In genomic region chr15:73617910-73618309, GRCh38 we compare ENCODE assay signal across 25 cellular contexts.
"Had no signal": no experiment of that assay in that cellular context is flagged by ENCODE, and none has a peak within 500 bp of the region (broad histone marks: within the 10 kb centered on the region; RNA-seq: fewer than 3 reads in every experiment).

No MANE protein-coding gene starts in this region.

- H3K27me3 ChIP-seq: breast epithelium, neutrophil, pancreas, right lobe of liver, tibial artery had no signal

- DNase-seq: activated B cell treated with CpG ODN at 0.5 μM for 24 hours; activated CD4-positive, alpha-beta T cell treated with anti-CD3 and anti-CD28 coated beads for 36 hours; activated CD4-positive, alpha-beta T cell treated with anti-CD3 and anti-CD28 coated beads, Interleukin-2, amount 50 U/mL, for 4 hours; activated effector memory CD4-positive, alpha-beta T cell treated with Interleukin-2 at 50 U/mL for 16 hours; activated naive CD4-positive, alpha-beta T cell treated with anti-CD3 and anti-CD28 coated beads for 36 hours; activated naive CD8-positive, alpha-beta T cell treated with anti-CD3 and anti-CD28 coated beads, Interleukin-2, amount 10 ng/mL, durations not matched to agents 7 days and 5 days; activated T-cell treated with anti-CD3 and anti-CD28 coated beads, Interleukin-2, amount 50 U/mL, for 72 hours; amniotic stem cell; cerebellar nuclear complex; erythroblast; foreskin fibroblast; left ventricle myocardium inferior; naive thymus-derived CD8-positive, alpha-beta T cell; pancreas; right lobe of liver; stimulated activated CD4-positive, alpha-beta T cell treated with anti-CD3 and anti-CD28 coated beads, Interleukin-1b, Interleukin-23, amount 100 ng/mL, for 48 hours; stimulated activated naive CD8-positive, alpha-beta T cell treated with anti-CD3 and anti-CD28 coated beads, Interleukin-15, amount 100 ng/mL, for 72 hours; T1000; tibial artery had no signal

- H3K27ac Mint-ChIP-seq: activated B cell treated with CpG ODN at 0.5 μM for 24 hours; activated CD4-positive, alpha-beta T cell treated with anti-CD3 and anti-CD28 coated beads for 36 hours; activated naive CD4-positive, alpha-beta T cell treated with anti-CD3 and anti-CD28 coated beads for 36 hours; activated naive CD8-positive, alpha-beta T cell treated with anti-CD3 and anti-CD28 coated beads, Interleukin-2, amount 10 ng/mL, durations not matched to agents 7 days and 5 days; activated T-cell treated with anti-CD3 and anti-CD28 coated beads, Interleukin-2, amount 50 U/mL, for 72 hours; mesothelial cell of epicardium; stimulated activated naive CD8-positive, alpha-beta T cell treated with anti-CD3 and anti-CD28 coated beads, Interleukin-15, amount 100 ng/mL, for 72 hours; T-helper 1 cell treated with Interleukin-12 subunit alpha and Interleukin-12 subunit beta and Interleukin-4 antibody, amounts not matched to agents 30 μg/mL and 1 μg/mL, for 36 hours had no signal

- H3K36me3 ChIP-seq: breast epithelium, left ventricle myocardium inferior, pancreas, right lobe of liver, tibial artery had no signal

- ATAC-seq: activated CD4-positive, alpha-beta T cell treated with anti-CD3 and anti-CD28 coated beads for 36 hours; activated T-cell treated with anti-CD3 and anti-CD28 coated beads, Interleukin-2, amount 50 U/mL, for 72 hours; naive thymus-derived CD8-positive, alpha-beta T cell; pancreas; right lobe of liver; stimulated activated naive CD8-positive, alpha-beta T cell treated with anti-CD3 and anti-CD28 coated beads, Interleukin-15, amount 100 ng/mL, for 72 hours had no signal

- H3K27me3 Mint-ChIP-seq: activated B cell treated with CpG ODN at 0.5 μM for 24 hours; activated CD4-positive, alpha-beta T cell treated with anti-CD3 and anti-CD28 coated beads for 36 hours; activated naive CD8-positive, alpha-beta T cell treated with anti-CD3 and anti-CD28 coated beads, Interleukin-2, amount 10 ng/mL, durations not matched to agents 7 days and 5 days; naive thymus-derived CD8-positive, alpha-beta T cell; stimulated activated naive CD8-positive, alpha-beta T cell treated with anti-CD3 and anti-CD28 coated beads, Interleukin-15, amount 100 ng/mL, for 72 hours had no signal

- H3K27ac ChIP-seq: breast epithelium, coronary artery, left ventricle myocardium inferior, neutrophil, pancreas, right lobe of liver, skin epidermis, tibial artery had no signal

- H3K4me3 ChIP-seq: breast epithelium, coronary artery, left ventricle myocardium inferior, pancreas, right lobe of liver, skin epidermis, tibial artery had no signal

- H3K36me3 Mint-ChIP-seq: mesothelial cell of epicardium had no signal

- H3K4me3 Mint-ChIP-seq: activated B cell treated with CpG ODN at 0.5 μM for 24 hours; activated CD4-positive, alpha-beta T cell treated with anti-CD3 and anti-CD28 coated beads for 36 hours; activated naive CD4-positive, alpha-beta T cell treated with anti-CD3 and anti-CD28 coated beads for 36 hours; activated naive CD8-positive, alpha-beta T cell treated with anti-CD3 and anti-CD28 coated beads, Interleukin-2, amount 10 ng/mL, durations not matched to agents 7 days and 5 days; activated T-cell treated with anti-CD3 and anti-CD28 coated beads, Interleukin-2, amount 50 U/mL, for 72 hours; mesothelial cell of epicardium; naive thymus-derived CD8-positive, alpha-beta T cell; stimulated activated naive CD8-positive, alpha-beta T cell treated with anti-CD3 and anti-CD28 coated beads, Interleukin-15, amount 100 ng/mL, for 72 hours; T-helper 1 cell treated with Interleukin-12 subunit alpha and Interleukin-12 subunit beta and Interleukin-4 antibody, amounts not matched to agents 30 μg/mL and 1 μg/mL, for 36 hours had no signal

- H3K9me3 ChIP-seq: breast epithelium, left ventricle myocardium inferior, neutrophil, pancreas, right lobe of liver, tibial artery had no signal

- H3K9me3 Mint-ChIP-seq: activated B cell treated with CpG ODN at 0.5 μM for 24 hours; activated naive CD4-positive, alpha-beta T cell treated with anti-CD3 and anti-CD28 coated beads for 36 hours; activated naive CD8-positive, alpha-beta T cell treated with anti-CD3 and anti-CD28 coated beads, Interleukin-2, amount 10 ng/mL, durations not matched to agents 7 days and 5 days; activated T-cell treated with anti-CD3 and anti-CD28 coated beads, Interleukin-2, amount 50 U/mL, for 72 hours; mesothelial cell of epicardium; naive thymus-derived CD8-positive, alpha-beta T cell; stimulated activated naive CD8-positive, alpha-beta T cell treated with anti-CD3 and anti-CD28 coated beads, Interleukin-15, amount 100 ng/mL, for 72 hours; T-helper 1 cell treated with Interleukin-12 subunit alpha and Interleukin-12 subunit beta and Interleukin-4 antibody, amounts not matched to agents 30 μg/mL and 1 μg/mL, for 36 hours had no signal

- H3K4me1 ChIP-seq: breast epithelium had no signal
